In the genomic region with DNA sequence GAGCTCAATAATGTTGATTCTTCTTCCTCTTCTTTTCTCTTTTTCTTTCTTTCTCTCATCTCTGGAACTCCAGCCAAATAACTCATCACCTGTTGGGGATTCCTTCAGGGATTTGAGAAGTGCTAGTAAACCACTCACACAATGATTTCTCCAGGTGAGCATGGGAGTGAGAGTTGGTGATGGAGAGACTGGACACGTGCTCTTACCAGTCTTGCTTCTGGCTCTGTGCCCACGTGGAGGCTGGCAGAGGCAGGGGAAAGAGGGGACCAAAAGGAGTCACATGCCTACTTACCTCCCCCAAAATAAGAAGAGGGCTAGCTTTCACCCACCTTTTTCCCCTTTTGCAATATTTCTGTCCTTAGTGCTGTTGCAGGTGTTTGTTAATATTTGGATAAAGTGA, we compare ENCODE assay signal across 5 cellular contexts.
"Had no signal": no experiment of that assay in that cellular context is flagged by ENCODE, and none has a peak within 500 bp of the region (broad histone marks: within the 10 kb centered on the region; RNA-seq: fewer than 3 reads in every experiment).

No MANE protein-coding gene starts in this region.

- ATAC-seq: K562 had no signal

- DNase-seq: IMR-90, KBM-7 had no signal

- H3K27ac ChIP-seq: HL-60 had no signal

- FAIRE-seq: HTR-8/SVneo, K562 had no signal

- H3K4me3 ChIP-seq: K562 had no signal
